Comparison of ENCODE assay signal across 25 cellular contexts in the genomic region with DNA sequence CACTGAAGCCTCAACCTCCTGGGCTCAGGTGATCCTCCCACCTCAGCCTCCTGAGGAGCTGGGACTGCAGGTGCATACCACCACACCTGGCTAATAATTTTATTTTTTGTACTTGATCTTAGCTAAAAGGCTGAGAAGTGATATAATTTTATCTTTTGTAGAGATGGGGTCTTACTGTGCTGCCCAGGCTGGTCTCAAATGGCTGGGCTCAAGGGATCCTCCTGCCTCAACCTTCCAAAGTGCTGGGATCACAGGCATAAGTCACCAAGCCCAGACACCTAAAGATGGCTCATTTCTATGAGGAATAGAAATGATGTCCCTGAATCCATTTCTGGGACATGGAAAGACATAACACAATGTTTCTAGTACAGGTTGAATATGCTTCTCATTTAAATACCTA. TPM values are rescaled to one million over a fixed set of nuclear protein-coding genes. Genes with fewer than 3 reads are reported as not detected.
A peak's percentile ranks its signal among the peaks of the same experiment; 100 is the strongest.
DNase-seq lines count a peak whose midpoint lies in the region; ATAC-seq, FAIRE-seq and TF ChIP-seq lines count a peak whose summit lies in the region.
"Had no signal": no experiment of that assay in that cellular context is flagged by ENCODE, and none has a peak within 500 bp of the region (broad histone marks: within the 10 kb centered on the region; RNA-seq: fewer than 3 reads in every experiment).

No MANE protein-coding gene starts in this region.

- FAIRE-seq in A549 (lab: Jason Lieb, UNC) (no peak), kidney (lab: Jason Lieb, UNC) (no peak)
- FAIRE-seq: A204.1, GM18507, RCC 7860 had no signal

- TF ChIP-seq EP300 in A549 (IDR thresholded peaks at IDR 0.05): no peak

- intact Hi-C loops in kidney (cut with DNase I): loop anchor here (10.0 kb wide), 1 partner anchor 96 kb away; no protein-coding TSS in a partner anchor

- ATAC-seq in A549 (no peak), GM18511 (IDR thresholded peaks at IDR 0.05; ENCODE audit: unreplicated experiment) (no peak), HG02852 (IDR thresholded peaks at IDR 0.05; ENCODE audit: unreplicated experiment) (no peak)
- ATAC-seq: activated CD4-positive, CD25-positive, alpha-beta regulatory T cell treated with anti-CD3 and anti-CD28 coated beads, Interleukin-2, amount 50 U/mL, for 24 hours; T-cell had no signal

- TF ChIP-seq RAD21 in A549 (conservative IDR thresholded peaks at IDR 0.05 in 1 of 2, IDR thresholded peaks at IDR 0.05 in 1 of 2): no peak

- H3K9ac ChIP-seq in kidney (ENCODE audit: low read length in 2 of 2): peak overlapping the region in 1 of 2 donors; percentile 56
- H3K9ac ChIP-seq: GM23248 had no signal

- no peak for TF ChIP-seq POLR2A in A549 (IDR thresholded peaks at IDR 0.05; ENCODE audit: low read length)

- CTCF ChIA-PET in A549 (lab: Yijun Ruan, JAX): interaction anchor here (1.0 to 2.3 kb wide), 3 partner anchors 13 to 93 kb away, joined by 3 to 13 read pairs (median 6); no protein-coding TSS in a partner anchor

- H3K27ac ChIP-seq in A549: peak overlapping the region; percentile 97 to 98
- H3K27ac ChIP-seq in VCaP: peak overlapping the region; percentile 60; the same call in 1 of the 2 replicates
- H3K27ac ChIP-seq in kidney (ENCODE audit: low read depth in 2 of 2, low read length in 2 of 2): peak overlapping the region; percentile 26 to 92
- H3K27ac ChIP-seq in skin epidermis: peak overlapping the region in 19 of 21 experiments; percentile 70 to 93 (median 86)
- H3K27ac ChIP-seq: hepatocyte, SJSA1 had no signal

- TF ChIP-seq CTCF in A549 (IDR thresholded peaks at IDR 0.05) (no peak), VCaP (conservative IDR thresholded peaks at IDR 0.05) (no peak), kidney (IDR thresholded peaks at IDR 0.05; ENCODE audit: borderline replicate concordance, extremely low read depth, insufficient read depth) (no peak)

- H3K36me3 ChIP-seq in kidney (ENCODE audit: control insufficient read depth in 1 of 2, insufficient read depth in 2 of 2, low read length in 2 of 2): no peaks in the 10 kb centered on the region
- H3K36me3 ChIP-seq: BE2C, left lung, SJSA1 had no signal

- H3K4me3 ChIP-seq in A549: no peak overlapping the region
- H3K4me3 ChIP-seq in kidney (ENCODE audit: low read length in 2 of 2): no peak overlapping the region
- no peak overlapping the region for H3K4me3 ChIP-seq in skin epidermis
- H3K4me3 ChIP-seq: dorsolateral prefrontal cortex, GM23248, hepatocyte, left lung, SJSA1 had no signal

- H3K9me3 ChIP-seq in A549 (no peaks in the 10 kb centered on the region), kidney (ENCODE audit: control insufficient read depth in 1 of 2, low read length in 2 of 2) (no peaks in the 10 kb centered on the region)
- H3K9me3 ChIP-seq: BE2C, left lung, SJSA1 had no signal

- H3K4me2 ChIP-seq in A549: peak overlapping the region; percentile 61
- H3K4me2 ChIP-seq: hepatocyte had no signal

- H3K4me1 ChIP-seq in A549 (peaks cover 87% of the 10 kb centered on the region), kidney (ENCODE audit: control insufficient read depth in 1 of 2, insufficient read depth in 1 of 2, low read depth in 1 of 2, low read length in 2 of 2) (peaks cover 51 to 61% of the 10 kb centered on the region in 2 donors)

- POLR2A ChIA-PET in A549 (lab: Yijun Ruan, JAX): interaction anchor here (0.7 to 4.9 kb wide), 4 partner anchors 13 to 576 kb away, joined by 3 to 50 read pairs (median 6); partner anchors contain the start of gene IRF2BP2

- DNase-seq in A549 (ENCODE audit: low read depth in 1 of 2, low spot score in 1 of 2) (no peak), kidney (peak; percentile 15), DMS79 (lab: John Stamatoyannopoulos, UW) (no peak), DMS53 treated with DMSO at 0.1 percent for 48 hours (lab: John Stamatoyannopoulos, UW; ENCODE audit: unreplicated experiment) (no peak)
- DNase-seq: activated CD4-positive, alpha-beta memory T cell treated with anti-CD3 and anti-CD28 coated beads for 36 hours; activated effector memory CD4-positive, alpha-beta T cell treated with Interleukin-2 at 50 U/mL for 16 hours; activated naive CD8-positive, alpha-beta T cell treated with anti-CD3 and anti-CD28 coated beads, Interleukin-2, amount 10 ng/mL, durations not matched to agents 7 days and 5 days; BE2C; GF-D8; immature natural killer cell; KG1; T-cell had no signal

TF ChIP-seq in A549, 52 proteins besides CTCF, POLR2A, EP300 and RAD21:
- no peak for TF ChIP-seq HOXA7 (CRISPR knock-in tag; IDR thresholded peaks at IDR 0.05)
- TF ChIP-seq MYC (IDR thresholded peaks at IDR 0.05; ENCODE audit: borderline replicate concordance, low read length): no peak
- TF ChIP-seq CBX2 (IDR thresholded peaks at IDR 0.05; ENCODE audit: borderline replicate concordance, low read depth): no peak
- TF ChIP-seq POLR2AphosphoS2 (conservative IDR thresholded peaks at IDR 0.05; ENCODE audit: low read length): no peak
- no peak for TF ChIP-seq SMC3 (IDR thresholded peaks at IDR 0.05)
- no peak for TF ChIP-seq ZC3H11A (IDR thresholded peaks at IDR 0.05)
- no peak for TF ChIP-seq NFE2L2 (conservative IDR thresholded peaks at IDR 0.05; ENCODE audit: low read length)
- no peak for TF ChIP-seq ESRRA (IDR thresholded peaks at IDR 0.05; ENCODE audit: borderline replicate concordance, low read length)

RNA-seq across cellular contexts. Expression of gene TOMM20, which starts 57.8 kb away (rescaled TPM):
- polyA plus RNA-seq in A549 (2011; rRNA removed) (118 and 122 TPM in 2 replicates), A549 (2017; fragmentation: RNase III; extraction: RNeasy Plus Mini Kit Qiagen cat#74134 plus additional on column Dnase treatment) (106 to 113 TPM (median 112 TPM) in 3 replicates), kidney (ENCODE audit: insufficient read depth, low read depth, low replicate concordance) (96.4 TPM)
- 51.7 and 54.5 TPM in 2 replicates for polyA plus RNA-seq in A549 (2012; cell fraction: cytosol; rRNA removed)
- 15.8 and 18.1 TPM in 2 replicates for polyA plus RNA-seq in A549 (2012; cell fraction: nucleus; rRNA removed)
- polyA minus RNA-seq in A549 (2011; rRNA and poly(A)+ RNA removed): 27.0 and 34.3 TPM in 2 replicates
- 102 TPM for total RNA-seq in kidney
